Comparison of ENCODE assay signal across 1 cellular context in the genomic region with DNA sequence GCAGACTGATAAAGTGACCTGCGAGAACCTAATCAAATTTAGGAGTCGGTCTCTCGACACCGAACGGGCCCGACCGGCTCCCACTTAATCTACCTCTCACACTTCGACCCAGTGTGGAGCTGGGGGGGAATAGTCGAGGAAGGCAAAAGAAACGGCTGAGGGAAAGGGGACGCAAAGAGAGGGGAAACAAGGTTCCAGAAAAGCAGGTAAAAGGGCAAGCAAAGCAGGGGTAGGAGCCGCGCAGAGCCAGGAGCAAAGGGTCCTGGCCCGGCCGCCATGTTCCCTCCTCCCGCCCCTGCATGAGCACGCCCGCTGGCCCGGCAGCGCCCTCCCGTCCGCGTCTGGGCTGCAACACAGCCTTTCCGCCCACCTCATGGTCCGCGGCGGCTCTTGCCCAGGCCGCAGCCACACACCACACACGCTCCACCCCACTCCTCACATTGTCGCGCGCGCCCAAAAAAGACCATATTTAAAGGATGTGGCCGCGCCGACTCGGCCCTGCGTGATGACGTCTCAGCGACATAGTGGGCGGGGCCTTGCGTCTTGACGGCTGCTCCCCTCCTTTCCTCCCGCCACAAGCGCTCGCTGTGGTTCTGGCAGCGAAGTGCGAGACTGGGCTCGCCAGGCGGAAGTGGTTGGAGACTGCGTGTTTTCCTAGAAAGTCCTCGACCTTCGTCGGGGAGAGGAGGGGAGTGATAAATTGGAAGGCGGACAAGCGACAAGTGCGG.
TF ChIP-seq lines count a peak whose summit lies in the region.

A gene with protein sequence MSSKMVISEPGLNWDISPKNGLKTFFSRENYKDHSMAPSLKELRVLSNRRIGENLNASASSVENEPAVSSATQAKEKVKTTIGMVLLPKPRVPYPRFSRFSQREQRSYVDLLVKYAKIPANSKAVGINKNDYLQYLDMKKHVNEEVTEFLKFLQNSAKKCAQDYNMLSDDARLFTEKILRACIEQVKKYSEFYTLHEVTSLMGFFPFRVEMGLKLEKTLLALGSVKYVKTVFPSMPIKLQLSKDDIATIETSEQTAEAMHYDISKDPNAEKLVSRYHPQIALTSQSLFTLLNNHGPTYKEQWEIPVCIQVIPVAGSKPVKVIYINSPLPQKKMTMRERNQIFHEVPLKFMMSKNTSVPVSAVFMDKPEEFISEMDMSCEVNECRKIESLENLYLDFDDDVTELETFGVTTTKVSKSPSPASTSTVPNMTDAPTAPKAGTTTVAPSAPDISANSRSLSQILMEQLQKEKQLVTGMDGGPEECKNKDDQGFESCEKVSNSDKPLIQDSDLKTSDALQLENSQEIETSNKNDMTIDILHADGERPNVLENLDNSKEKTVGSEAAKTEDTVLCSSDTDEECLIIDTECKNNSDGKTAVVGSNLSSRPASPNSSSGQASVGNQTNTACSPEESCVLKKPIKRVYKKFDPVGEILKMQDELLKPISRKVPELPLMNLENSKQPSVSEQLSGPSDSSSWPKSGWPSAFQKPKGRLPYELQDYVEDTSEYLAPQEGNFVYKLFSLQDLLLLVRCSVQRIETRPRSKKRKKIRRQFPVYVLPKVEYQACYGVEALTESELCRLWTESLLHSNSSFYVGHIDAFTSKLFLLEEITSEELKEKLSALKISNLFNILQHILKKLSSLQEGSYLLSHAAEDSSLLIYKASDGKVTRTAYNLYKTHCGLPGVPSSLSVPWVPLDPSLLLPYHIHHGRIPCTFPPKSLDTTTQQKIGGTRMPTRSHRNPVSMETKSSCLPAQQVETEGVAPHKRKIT (minus strand): TSS at position 510 of the 728 bp plus-strand sequence. CDS start 1,165 bp downstream, outside the sequence.

TF ChIP-seq in WTC11, 78 proteins besides CTCF, POLR2A, EP300 and RAD21 (continued from another document):
- TF ChIP-seq AFF4 (CRISPR knock-in tag; IDR thresholded peaks at IDR 0.05; ENCODE audit: borderline replicate concordance) (no peak), STAT6 (CRISPR knock-in tag; conservative IDR thresholded peaks at IDR 0.05; ENCODE audit: low read depth) (no peak), ZMAT4 (CRISPR knock-in tag; IDR thresholded peaks at IDR 0.05) (no peak), TP53 (CRISPR knock-in tag; IDR thresholded peaks at IDR 0.05) (no peak), ZBTB43 (CRISPR knock-in tag; IDR thresholded peaks at IDR 0.05) (no peak), EMX1 (CRISPR knock-in tag; IDR thresholded peaks at IDR 0.05) (no peak)
- TF ChIP-seq, protein P1, sequence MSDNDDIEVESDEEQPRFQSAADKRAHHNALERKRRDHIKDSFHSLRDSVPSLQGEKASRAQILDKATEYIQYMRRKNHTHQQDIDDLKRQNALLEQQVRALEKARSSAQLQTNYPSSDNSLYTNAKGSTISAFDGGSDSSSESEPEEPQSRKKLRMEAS (CRISPR knock-in tag; IDR thresholded peaks at IDR 0.05), result peak; percentile 96
